11 cellular contexts compared by ENCODE assay signal in genomic region chr11:37503411-37504065, GRCh38.
DNase-seq lines count a peak whose midpoint lies in the region; ATAC-seq and TF ChIP-seq lines count a peak whose summit lies in the region.
"Had no signal": no experiment of that assay in that cellular context is flagged by ENCODE, and none has a peak within 500 bp of the region (broad histone marks: within the 10 kb centered on the region; RNA-seq: fewer than 3 reads in every experiment).

No MANE protein-coding gene starts in this region.

- no peak overlapping the region for H3K9ac ChIP-seq in fibroblast of lung (ENCODE audit: insufficient read depth, low read length)

- H3K27ac Mint-ChIP-seq in activated T-cell treated with anti-CD3 and anti-CD28 coated beads, Interleukin-2, amount 50 U/mL, for 72 hours: no peak overlapping the region
- no peak overlapping the region for H3K27ac Mint-ChIP-seq in activated CD8-positive, alpha-beta memory T cell treated with anti-CD3 and anti-CD28 coated beads, Interleukin-2, amount 10 ng/mL, durations not matched to agents 7 days and 5 days

- no peak overlapping the region for H2AFZ ChIP-seq in fibroblast of lung (ENCODE audit: low read length)

- DNase-seq in fibroblast of lung (ENCODE audit: low read depth in 2 of 2): no peak
- DNase-seq in activated T-cell treated with anti-CD3 and anti-CD28 coated beads, Interleukin-2, amount 50 U/mL, for 72 hours: no peak
- DNase-seq in activated naive CD4-positive, alpha-beta T cell treated with anti-CD3 and anti-CD28 coated beads, Interleukin-2, amount 50 U/mL, for 16 hours: no peak
- DNase-seq in activated CD8-positive, alpha-beta memory T cell treated with anti-CD3 and anti-CD28 coated beads, Interleukin-2, amount 10 ng/mL, durations not matched to agents 7 days and 5 days: no peak
- DNase-seq in stimulated activated CD4-positive, alpha-beta T cell treated with anti-CD3 and anti-CD28 coated beads, Interleukin-4, amount 100 ng/mL, for 4 hours: no peak

- H3K4me1 ChIP-seq in fibroblast of lung (ENCODE audit: control insufficient read depth, extremely low read depth, insufficient read depth, low read length): peaks cover 15% of the 10 kb centered on the region
- H3K4me1 ChIP-seq: prostate gland, SJSA1 had no signal

- H3K4me1 Mint-ChIP-seq in activated T-cell treated with anti-CD3 and anti-CD28 coated beads, Interleukin-2, amount 50 U/mL, for 72 hours (ENCODE audit: low read depth): peaks cover 16% of the 10 kb centered on the region
- H3K4me1 Mint-ChIP-seq in activated CD8-positive, alpha-beta memory T cell treated with anti-CD3 and anti-CD28 coated beads, Interleukin-2, amount 10 ng/mL, durations not matched to agents 7 days and 5 days: peaks cover 6% of the 10 kb centered on the region

- peak overlapping the region; percentile 30 for H3K4me2 ChIP-seq in fibroblast of lung (ENCODE audit: extremely low read depth, insufficient read depth, low read length)

- no peak for TF ChIP-seq CTCF in fibroblast of lung (conservative IDR thresholded peaks at IDR 0.05 in 1 of 2, IDR thresholded peaks at IDR 0.05 in 1 of 2; ENCODE audit: low read depth in 1 of 2, low read length in 2 of 2)

- no peak for TF ChIP-seq POLR2A in GM18505 (IDR thresholded peaks at IDR 0.05; ENCODE audit: borderline replicate concordance, extremely low read depth, insufficient read depth, insufficient read length)

- no peak overlapping the region for H3K4me3 Mint-ChIP-seq in activated T-cell treated with anti-CD3 and anti-CD28 coated beads, Interleukin-2, amount 50 U/mL, for 72 hours
- no peak overlapping the region for H3K4me3 Mint-ChIP-seq in activated CD8-positive, alpha-beta memory T cell treated with anti-CD3 and anti-CD28 coated beads, Interleukin-2, amount 10 ng/mL, durations not matched to agents 7 days and 5 days

- H4K20me1 ChIP-seq in fibroblast of lung (ENCODE audit: control insufficient read depth, extremely low read depth, insufficient read depth, low read length): no peaks in the 10 kb centered on the region

- H3K36me3 ChIP-seq in fibroblast of lung (ENCODE audit: control insufficient read depth, insufficient read depth, low read length): no peaks in the 10 kb centered on the region
- H3K36me3 ChIP-seq: prostate gland, SJSA1 had no signal

- H3K9me3 Mint-ChIP-seq in activated T-cell treated with anti-CD3 and anti-CD28 coated beads, Interleukin-2, amount 50 U/mL, for 72 hours: peaks cover 6 to 7% of the 10 kb centered on the region in 2 donors
- H3K9me3 Mint-ChIP-seq in activated CD8-positive, alpha-beta memory T cell treated with anti-CD3 and anti-CD28 coated beads, Interleukin-2, amount 10 ng/mL, durations not matched to agents 7 days and 5 days (ENCODE audit: low read depth): peaks cover 9% of the 10 kb centered on the region

- peak overlapping the region; percentile 43 for H3K27ac ChIP-seq in fibroblast of lung (ENCODE audit: insufficient read depth, low read length)
- H3K27ac ChIP-seq: C4-2B, prostate gland had no signal

- H3K27me3 ChIP-seq in fibroblast of lung (ENCODE audit: control insufficient read depth, insufficient read depth, low read length): no peaks in the 10 kb centered on the region
- H3K27me3 ChIP-seq: SJSA1 had no signal

- CTCF ChIA-PET in activated CD8-positive, alpha-beta memory T cell treated with anti-CD3 and anti-CD28 coated beads, Interleukin-2, amount 10 ng/mL, durations not matched to agents 7 days and 5 days (lab: Charles Lee): no interaction called here

- H3K36me3 Mint-ChIP-seq in activated T-cell treated with anti-CD3 and anti-CD28 coated beads, Interleukin-2, amount 50 U/mL, for 72 hours (ENCODE audit: insufficient read depth in 2 of 2): no peaks in the 10 kb centered on the region
- no peaks in the 10 kb centered on the region for H3K36me3 Mint-ChIP-seq in activated CD8-positive, alpha-beta memory T cell treated with anti-CD3 and anti-CD28 coated beads, Interleukin-2, amount 10 ng/mL, durations not matched to agents 7 days and 5 days

- no peak overlapping the region for H3K4me3 ChIP-seq in fibroblast of lung (replicated peaks in 1 of 4; ENCODE audit: control extremely low read depth in 1 of 4, insufficient read depth in 1 of 4, low read depth in 3 of 4, low read length in 4 of 4)
- H3K4me3 ChIP-seq: prostate gland, SJSA1 had no signal

- no peaks in the 10 kb centered on the region for H3K9me3 ChIP-seq in fibroblast of lung (ENCODE audit: control insufficient read depth, insufficient read depth, low read depth, low read length)
- H3K9me3 ChIP-seq: prostate gland, SJSA1 had no signal

- H3K27me3 Mint-ChIP-seq in activated T-cell treated with anti-CD3 and anti-CD28 coated beads, Interleukin-2, amount 50 U/mL, for 72 hours (ENCODE audit: low read depth): no peaks in the 10 kb centered on the region
- H3K27me3 Mint-ChIP-seq in activated CD8-positive, alpha-beta memory T cell treated with anti-CD3 and anti-CD28 coated beads, Interleukin-2, amount 10 ng/mL, durations not matched to agents 7 days and 5 days: no peaks in the 10 kb centered on the region

- no peaks in the 10 kb centered on the region for H3K79me2 ChIP-seq in fibroblast of lung (ENCODE audit: control insufficient read depth, insufficient read depth, low read length)

- peak; percentile 52 for ATAC-seq in GM18505 (IDR thresholded peaks at IDR 0.05; ENCODE audit: unreplicated experiment)
- peak; percentile 51 for ATAC-seq in GM21529 (IDR thresholded peaks at IDR 0.05; ENCODE audit: unreplicated experiment)
- ATAC-seq in HG03196 (IDR thresholded peaks at IDR 0.05; ENCODE audit: unreplicated experiment): peak; percentile 57
- ATAC-seq in activated T-cell treated with anti-CD3 and anti-CD28 coated beads, Interleukin-2, amount 50 U/mL, for 72 hours (replicated peaks in 1 of 2): no peak
- ATAC-seq in activated CD8-positive, alpha-beta memory T cell treated with anti-CD3 and anti-CD28 coated beads, Interleukin-2, amount 10 ng/mL, durations not matched to agents 7 days and 5 days: no peak

Comparison
In these comparisons a context has a peak if more than half of its experiments do, and no peak if none do; other contexts are left out.
1. ATAC-seq: peak in GM18505 (single experiment), GM21529 (single experiment) and HG03196 (single experiment); none in activated T-cell treated with anti-CD3 and anti-CD28 coated beads, Interleukin-2, amount 50 U/mL, for 72 hours (0 of 2) and activated CD8-positive, alpha-beta memory T cell treated with anti-CD3 and anti-CD28 coated beads, Interleukin-2, amount 10 ng/mL, durations not matched to agents 7 days and 5 days (single experiment).